Comparison of ENCODE assay signal across 9 cellular contexts in the genomic region with DNA sequence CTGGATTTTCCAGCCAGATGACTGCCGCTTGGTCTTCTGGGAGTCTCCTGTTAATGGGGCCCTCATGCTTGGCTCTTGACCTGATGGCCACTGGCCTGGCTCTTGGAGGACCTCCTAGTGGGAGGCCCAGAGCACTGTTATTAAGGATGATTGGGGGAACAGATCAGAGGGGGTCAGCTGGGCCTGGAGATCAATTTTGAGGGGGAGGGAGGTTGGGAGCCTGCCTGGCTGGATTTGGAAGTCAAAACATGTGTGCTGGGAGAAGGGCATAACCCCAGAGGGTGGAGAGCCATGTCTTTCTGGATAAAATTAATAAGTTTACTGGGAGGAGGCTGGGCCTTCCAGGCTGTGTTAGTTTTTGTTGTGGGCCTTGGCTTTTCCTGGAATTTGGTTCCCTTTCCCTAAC. TPM values are rescaled to one million over a fixed set of nuclear protein-coding genes. Genes with fewer than 3 reads are reported as not detected.
DNase-seq lines count a peak whose midpoint lies in the region; ATAC-seq, FAIRE-seq and TF ChIP-seq lines count a peak whose summit lies in the region.
"Had no signal": no experiment of that assay in that cellular context is flagged by ENCODE, and none has a peak within 500 bp of the region (broad histone marks: within the 10 kb centered on the region; RNA-seq: fewer than 3 reads in every experiment).

No MANE protein-coding gene starts in this region.

- no peak for ATAC-seq in activated naive CD8-positive, alpha-beta T cell treated with anti-CD3 and anti-CD28 coated beads, Interleukin-2, amount 10 ng/mL, durations not matched to agents 7 days and 5 days (ENCODE audit: low read depth)
- ATAC-seq in stimulated activated memory B cell treated with anti-CD40 and anti-IgM and Interleukin-4, amounts not matched to agents 10 μg/mL and 1 μg/mL and 100 μg/mL, for 72 hours = no peak
- ATAC-seq in HG02970 (IDR thresholded peaks at IDR 0.05; ENCODE audit: low FRiP score, unreplicated experiment) = no peak
- ATAC-seq in HG03460 (IDR thresholded peaks at IDR 0.05; ENCODE audit: unreplicated experiment) = no peak
- ATAC-seq in GM18505 (IDR thresholded peaks at IDR 0.05; ENCODE audit: unreplicated experiment) = no peak

- H3K4me3 ChIP-seq in Karpas-422 (ENCODE audit: low read length) (no peak overlapping the region), kidney (ENCODE audit: low read length in 2 of 2) (peak overlapping the region in 1 of 2 donors; percentile 88)

- peaks cover 13% of the 10 kb centered on the region for H3K4me1 Mint-ChIP-seq in activated naive CD8-positive, alpha-beta T cell treated with anti-CD3 and anti-CD28 coated beads, Interleukin-2, amount 10 ng/mL, durations not matched to agents 7 days and 5 days
- H3K4me1 Mint-ChIP-seq in stimulated activated memory B cell treated with anti-CD40 and anti-IgM and Interleukin-4, amounts not matched to agents 10 μg/mL and 1 μg/mL and 100 μg/mL, for 72 hours = peaks cover 23% of the 10 kb centered on the region

- H3K36me3 Mint-ChIP-seq in activated naive CD8-positive, alpha-beta T cell treated with anti-CD3 and anti-CD28 coated beads, Interleukin-2, amount 10 ng/mL, durations not matched to agents 7 days and 5 days = peaks cover 19% of the 10 kb centered on the region
- peaks cover 18% of the 10 kb centered on the region for H3K36me3 Mint-ChIP-seq in stimulated activated memory B cell treated with anti-CD40 and anti-IgM and Interleukin-4, amounts not matched to agents 10 μg/mL and 1 μg/mL and 100 μg/mL, for 72 hours

- H3K4me2 ChIP-seq in Karpas-422 (ENCODE audit: low read depth, low read length, poor library complexity, severe bottlenecking) = peak overlapping the region; percentile 92

- H3K9me3 ChIP-seq in Karpas-422 (ENCODE audit: low read length) = no peaks in the 10 kb centered on the region
- H3K9me3 ChIP-seq in kidney (ENCODE audit: control insufficient read depth in 1 of 2, low read length in 2 of 2) = no peaks in the 10 kb centered on the region

- DNase-seq in Karpas-422 (no peak), kidney (peak; percentile 93), NOMO-1 (lab: John Stamatoyannopoulos, UW; ENCODE audit: unreplicated experiment in 2 of 2) (no peak)
- DNase-seq in activated naive CD8-positive, alpha-beta T cell treated with anti-CD3 and anti-CD28 coated beads, Interleukin-2, amount 10 ng/mL, durations not matched to agents 7 days and 5 days = no peak
- DNase-seq: NCI-H510A had no signal

- H3K4me3 Mint-ChIP-seq in activated naive CD8-positive, alpha-beta T cell treated with anti-CD3 and anti-CD28 coated beads, Interleukin-2, amount 10 ng/mL, durations not matched to agents 7 days and 5 days = peak overlapping the region; percentile 88
- peak overlapping the region; percentile 96 for H3K4me3 Mint-ChIP-seq in stimulated activated memory B cell treated with anti-CD40 and anti-IgM and Interleukin-4, amounts not matched to agents 10 μg/mL and 1 μg/mL and 100 μg/mL, for 72 hours

- H3K4me1 ChIP-seq in Karpas-422 (ENCODE audit: low read length) (peaks cover 20% of the 10 kb centered on the region), kidney (ENCODE audit: control insufficient read depth in 1 of 2, insufficient read depth in 1 of 2, low read depth in 1 of 2, low read length in 2 of 2) (peaks cover 10 to 12% of the 10 kb centered on the region in 2 donors)

- intact Hi-C loops in kidney (cut with DNase I) = no loop called here

- no peak overlapping the region for H2AFZ ChIP-seq in Karpas-422 (ENCODE audit: low read length)

- H3K27ac Mint-ChIP-seq in activated naive CD8-positive, alpha-beta T cell treated with anti-CD3 and anti-CD28 coated beads, Interleukin-2, amount 10 ng/mL, durations not matched to agents 7 days and 5 days = peak overlapping the region; percentile 6
- H3K27ac Mint-ChIP-seq in stimulated activated memory B cell treated with anti-CD40 and anti-IgM and Interleukin-4, amounts not matched to agents 10 μg/mL and 1 μg/mL and 100 μg/mL, for 72 hours = peak overlapping the region; percentile 93

- H3K27me3 ChIP-seq in Karpas-422 (ENCODE audit: low read length) = no peaks in the 10 kb centered on the region

- FAIRE-seq in kidney (lab: Jason Lieb, UNC) = no peak

- TF ChIP-seq POLR2A in GM18505 (IDR thresholded peaks at IDR 0.05; ENCODE audit: borderline replicate concordance, extremely low read depth, insufficient read depth, insufficient read length) = no peak

- H3K36me3 ChIP-seq in Karpas-422 (ENCODE audit: insufficient read depth, low read length) (no peaks in the 10 kb centered on the region), kidney (ENCODE audit: control insufficient read depth in 1 of 2, insufficient read depth in 2 of 2, low read length in 2 of 2) (no peaks in the 10 kb centered on the region)

- peaks cover 8% of the 10 kb centered on the region for H3K9me3 Mint-ChIP-seq in activated naive CD8-positive, alpha-beta T cell treated with anti-CD3 and anti-CD28 coated beads, Interleukin-2, amount 10 ng/mL, durations not matched to agents 7 days and 5 days
- H3K9me3 Mint-ChIP-seq in stimulated activated memory B cell treated with anti-CD40 and anti-IgM and Interleukin-4, amounts not matched to agents 10 μg/mL and 1 μg/mL and 100 μg/mL, for 72 hours = peaks cover 10% of the 10 kb centered on the region

- H3K27me3 Mint-ChIP-seq in activated naive CD8-positive, alpha-beta T cell treated with anti-CD3 and anti-CD28 coated beads, Interleukin-2, amount 10 ng/mL, durations not matched to agents 7 days and 5 days = no peaks in the 10 kb centered on the region
- no peaks in the 10 kb centered on the region for H3K27me3 Mint-ChIP-seq in stimulated activated memory B cell treated with anti-CD40 and anti-IgM and Interleukin-4, amounts not matched to agents 10 μg/mL and 1 μg/mL and 100 μg/mL, for 72 hours

- H3K9me2 ChIP-seq in Karpas-422 (replicated peaks; ENCODE audit: insufficient read depth, low read length) = no peaks in the 10 kb centered on the region

- H4K20me1 ChIP-seq in Karpas-422 (ENCODE audit: insufficient read depth, low read depth, low read length) = no peaks in the 10 kb centered on the region

- no peak for TF ChIP-seq CTCF in kidney (IDR thresholded peaks at IDR 0.05; ENCODE audit: borderline replicate concordance, extremely low read depth, insufficient read depth)

- POLR2A ChIA-PET in activated naive CD8-positive, alpha-beta T cell treated with anti-CD3 and anti-CD28 coated beads, Interleukin-2, amount 10 ng/mL, durations not matched to agents 7 days and 5 days (lab: Charles Lee) = no interaction called here

- no peak overlapping the region for H3K27ac ChIP-seq in Karpas-422 (ENCODE audit: low read length)
- H3K27ac ChIP-seq in kidney (ENCODE audit: low read depth in 2 of 2, low read length in 2 of 2) = peak overlapping the region; percentile 45 to 83

- H3K9ac ChIP-seq in Karpas-422 (ENCODE audit: low read length) = no peak overlapping the region
- H3K9ac ChIP-seq in kidney (ENCODE audit: low read length in 2 of 2) = peak overlapping the region in 1 of 2 donors; percentile 9

- H3K79me2 ChIP-seq in Karpas-422 (ENCODE audit: low read length) = no peaks in the 10 kb centered on the region

RNA-seq across cellular contexts. Expression of a gene that starts 1.3 kb away (rescaled TPM):
- total RNA-seq in Karpas-422 (2014; rRNA removed; shearing (Covaris generic); ENCODE audit: low replicate concordance) = 4.7 and 7.2 TPM in 2 replicates
- 10 to 100 TPM; 10.1 to 11.7 TPM for total RNA-seq in activated naive CD8-positive, alpha-beta T cell treated with anti-CD3 and anti-CD28 coated beads, Interleukin-2, amount 10 ng/mL, durations not matched to agents 7 days and 5 days
- total RNA-seq in kidney = 31.0 TPM
- 11.2 TPM for polyA plus RNA-seq in kidney (ENCODE audit: insufficient read depth, low read depth, low replicate concordance)
